11 cellular contexts compared by ENCODE assay signal in genomic region chr9:121359358-121360294, GRCh38. TPM values are rescaled to one million over a fixed set of nuclear protein-coding genes. Genes with fewer than 3 reads are reported as not detected.
A peak's percentile ranks its signal among the peaks of the same experiment; 100 is the strongest.
DNase-seq lines count a peak whose midpoint lies in the region; ATAC-seq, FAIRE-seq and TF ChIP-seq lines count a peak whose summit lies in the region.
"Had no signal": no experiment of that assay in that cellular context is flagged by ENCODE, and none has a peak within 500 bp of the region (broad histone marks: within the 10 kb centered on the region; RNA-seq: fewer than 3 reads in every experiment).

No MANE protein-coding gene starts in this region.

- H3K36me3 Mint-ChIP-seq in activated CD4-positive, alpha-beta memory T cell treated with anti-CD3 and anti-CD28 coated beads, Interleukin-2, amount 10 ng/mL, durations not matched to agents 7 days and 5 days (ENCODE audit: low read depth): peaks cover 30% of the 10 kb centered on the region
- H3K36me3 Mint-ChIP-seq: activated naive CD4-positive, alpha-beta T cell treated with anti-CD3 and anti-CD28 coated beads, Interleukin-2, amount 50 U/mL, for 72 hours had no signal

- peaks cover 3% of the 10 kb centered on the region for H3K9me3 Mint-ChIP-seq in activated CD4-positive, alpha-beta memory T cell treated with anti-CD3 and anti-CD28 coated beads, Interleukin-2, amount 10 ng/mL, durations not matched to agents 7 days and 5 days
- H3K9me3 Mint-ChIP-seq: activated naive CD4-positive, alpha-beta T cell treated with anti-CD3 and anti-CD28 coated beads, Interleukin-2, amount 50 U/mL, for 72 hours had no signal

- H4K20me1 ChIP-seq in keratinocyte (ENCODE audit: control insufficient read depth, extremely low read depth, insufficient read depth, low read length): no peaks in the 10 kb centered on the region

- H3K27ac Mint-ChIP-seq in activated CD4-positive, alpha-beta memory T cell treated with anti-CD3 and anti-CD28 coated beads, Interleukin-2, amount 10 ng/mL, durations not matched to agents 7 days and 5 days: peak overlapping the region; percentile 73

- DNase-seq in Right ventricle myocardium inferior (ENCODE audit: missing footprints): no peak
- DNase-seq in cardiac septum (ENCODE audit: low spot score): no peak
- DNase-seq in activated CD4-positive, alpha-beta memory T cell treated with anti-CD3 and anti-CD28 coated beads, Interleukin-2, amount 10 ng/mL, durations not matched to agents 7 days and 5 days: no peak
- DNase-seq in keratinocyte (ENCODE audit: low read depth, low spot score): no peak
- DNase-seq in uterus: no peak
- no peak for DNase-seq in NCI-H1105 (lab: John Stamatoyannopoulos, UW)
- no peak for DNase-seq in frontal cortex (ENCODE audit: low spot score in 2 of 2)
- DNase-seq in NCI-H2196 treated with DMSO at 0.1 percent for 48 hours (lab: John Stamatoyannopoulos, UW; ENCODE audit: unreplicated experiment): no peak
- DNase-seq: COR-L47 had no signal

- H3K4me1 Mint-ChIP-seq in activated CD4-positive, alpha-beta memory T cell treated with anti-CD3 and anti-CD28 coated beads, Interleukin-2, amount 10 ng/mL, durations not matched to agents 7 days and 5 days: peaks cover 79% of the 10 kb centered on the region

- ATAC-seq in Right ventricle myocardium inferior: peak; percentile 41

- peaks cover 43% of the 10 kb centered on the region for H3K79me2 ChIP-seq in keratinocyte (ENCODE audit: control insufficient read depth, insufficient read depth, low read length)

- no peak for TF ChIP-seq POLR2A in uterus (IDR thresholded peaks at IDR 0.05)

- no peak overlapping the region for H3K4me3 Mint-ChIP-seq in activated CD4-positive, alpha-beta memory T cell treated with anti-CD3 and anti-CD28 coated beads, Interleukin-2, amount 10 ng/mL, durations not matched to agents 7 days and 5 days

- H3K4me2 ChIP-seq in keratinocyte (ENCODE audit: control insufficient read depth, extremely low read depth, insufficient read depth, low read depth, low read length): peak overlapping the region; percentile 87

- dilution Hi-C loops in keratinocyte (cut with MboI; ENCODE audit: extremely low pct_ligation_motif_present, low sequenced_read_pairs): no loop called here

- peak overlapping the region; percentile 53 for H3K27ac ChIP-seq in keratinocyte (ENCODE audit: control insufficient read depth, insufficient read depth, low read length)
- peak overlapping the region; percentile 75 to 97 for H3K27ac ChIP-seq in uterus
- H3K27ac ChIP-seq: SJCRH30 had no signal

- no peak overlapping the region for H3K9ac ChIP-seq in keratinocyte (ENCODE audit: control insufficient read depth, extremely low read depth, insufficient read depth, low read length)

- H3K27me3 Mint-ChIP-seq in activated CD4-positive, alpha-beta memory T cell treated with anti-CD3 and anti-CD28 coated beads, Interleukin-2, amount 10 ng/mL, durations not matched to agents 7 days and 5 days: no peaks in the 10 kb centered on the region

- CTCF ChIA-PET in activated CD4-positive, alpha-beta memory T cell treated with anti-CD3 and anti-CD28 coated beads, Interleukin-2, amount 10 ng/mL, durations not matched to agents 7 days and 5 days (lab: Charles Lee): interaction anchor here (4.1 kb wide), 1 partner anchor 39 kb away, joined by 19 read pairs; no protein-coding TSS in a partner anchor

- H3K9me3 ChIP-seq in keratinocyte (ENCODE audit: control insufficient read depth, low read depth, low read length) (no peaks in the 10 kb centered on the region), uterus (no peaks in the 10 kb centered on the region)
- H3K9me3 ChIP-seq: SJCRH30 had no signal

- H3K36me3 ChIP-seq in keratinocyte (ENCODE audit: control insufficient read depth in 2 of 2, extremely low read depth in 1 of 2, insufficient read depth in 2 of 2, low read length in 2 of 2): peaks cover 0 to 5% of the 10 kb centered on the region in 2 experiments
- H3K36me3 ChIP-seq in uterus: no peaks in the 10 kb centered on the region
- H3K36me3 ChIP-seq: SJCRH30 had no signal

- H3K4me1 ChIP-seq in keratinocyte (ENCODE audit: control insufficient read depth, extremely low read depth, insufficient read depth, low read length) (peaks cover 61% of the 10 kb centered on the region), uterus (peaks cover 18 to 27% of the 10 kb centered on the region in 2 donors)

- H3K27me3 ChIP-seq in keratinocyte (ENCODE audit: control insufficient read depth, extremely low read depth, insufficient read depth, low read length) (no peaks in the 10 kb centered on the region), uterus (no peaks in the 10 kb centered on the region)
- H3K27me3 ChIP-seq: SJCRH30 had no signal

- POLR2A ChIA-PET in activated CD4-positive, alpha-beta memory T cell treated with anti-CD3 and anti-CD28 coated beads, Interleukin-2, amount 10 ng/mL, durations not matched to agents 7 days and 5 days (lab: Charles Lee): interaction anchor here (1.0 to 2.6 kb wide), 6 partner anchors 10 to 158 kb away, joined by 3 to 8 read pairs (median 4); partner anchors contain the start of gene RAB14

- intact Hi-C loops in Right ventricle myocardium inferior (cut with DNase I) (no loop called here), cardiac septum (cut with DNase I) (no loop called here), uterus (cut with DNase I; ENCODE audit: low total_unique reads) (no loop called here)

- H2AFZ ChIP-seq in keratinocyte (ENCODE audit: control insufficient read depth, low read length): no peak overlapping the region

- TF ChIP-seq CTCF in keratinocyte (optimal IDR thresholded peaks at IDR 0.05 in 1 of 3, IDR thresholded peaks at IDR 0.05 in 1 of 3, conservative IDR thresholded peaks at IDR 0.05 in 1 of 3; ENCODE audit: extremely low read depth in 1 of 3, insufficient read depth in 2 of 3, low read length in 3 of 3) (no peak), uterus (IDR thresholded peaks at IDR 0.05) (no peak)

- no peaks in the 10 kb centered on the region for H3K9me1 ChIP-seq in keratinocyte (ENCODE audit: control insufficient read depth, extremely low read depth, insufficient read depth, low read length)

- H3K4me3 ChIP-seq in keratinocyte (ENCODE audit: control insufficient read depth in 2 of 3, extremely low read depth in 1 of 3, insufficient read depth in 2 of 3, low read depth in 1 of 3, low read length in 3 of 3) (no peak overlapping the region), uterus (no peak overlapping the region)
- H3K4me3 ChIP-seq: SJCRH30 had no signal

- FAIRE-seq in keratinocyte (lab: Jason Lieb, UNC): no peak
- FAIRE-seq in frontal cortex (lab: Jason Lieb, UNC): no peak

RNA-seq across cellular contexts. Expression of gene STOM, which starts 10.4 kb away (rescaled TPM):
- total RNA-seq in Right ventricle myocardium inferior (194 TPM), cardiac septum (191 TPM), uterus (100 to 1,000 TPM; 143 to 299 (median 158) TPM), frontal cortex (15.1 TPM)
- 100 to 1,000 TPM; 101 to 104 TPM for total RNA-seq in activated CD4-positive, alpha-beta memory T cell treated with anti-CD3 and anti-CD28 coated beads, Interleukin-2, amount 10 ng/mL, durations not matched to agents 7 days and 5 days
- polyA plus RNA-seq in keratinocyte: 100.0 to 121 TPM (median 101 TPM) in 3 replicates
- polyA plus RNA-seq in keratinocyte (2011; ENCODE audit: low read depth): 20.5 TPM
- polyA plus RNA-seq in keratinocyte (2011; cell fraction: cytosol; rRNA removed): 43.3 and 64.2 TPM in 2 replicates
- polyA plus RNA-seq in keratinocyte (2011; cell fraction: nucleus; rRNA removed): 80.3 and 89.8 TPM in 2 replicates
- polyA plus RNA-seq in keratinocyte (2012; ENCODE audit: low replicate concordance): 60.8 and 77.7 TPM in 2 replicates
- 31.5 to 57.7 TPM (median 44.8 TPM) in 3 replicates for polyA minus RNA-seq in keratinocyte
- polyA minus RNA-seq in keratinocyte (2011; cell fraction: cytosol; rRNA and poly(A)+ RNA removed): 58.7 TPM
- 66.6 and 104 TPM in 2 replicates for polyA minus RNA-seq in keratinocyte (2011; cell fraction: nucleus; rRNA and poly(A)+ RNA removed)
